In the genomic region with DNA sequence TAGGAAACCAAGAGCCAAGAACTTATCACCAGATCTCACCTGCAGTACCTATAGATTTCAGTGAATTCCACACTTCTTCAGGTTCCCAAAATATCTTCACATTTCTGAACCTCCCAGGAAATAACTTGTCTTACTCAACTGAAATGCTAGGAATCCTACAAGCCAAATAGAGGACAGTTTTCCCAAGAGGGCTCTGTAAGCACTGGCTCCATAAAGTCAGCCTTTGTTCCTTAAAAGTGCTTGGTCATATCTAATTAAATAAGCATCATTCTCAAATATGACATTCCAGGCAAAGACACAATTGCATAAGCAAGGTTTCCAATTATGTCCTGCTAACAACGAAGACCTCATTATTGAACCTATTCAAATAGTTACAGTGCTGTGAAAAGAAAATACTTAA, we compare ENCODE assay signal across 1 cellular context.
A peak's percentile ranks its signal among the peaks of the same experiment; 100 is the strongest.
TF ChIP-seq lines count a peak whose summit lies in the region.

No MANE protein-coding gene starts in this region.

TF ChIP-seq in HepG2, 621 proteins besides CTCF, POLR2A, EP300 and RAD21 (continued from another document):
- TF ChIP-seq, protein P1, sequence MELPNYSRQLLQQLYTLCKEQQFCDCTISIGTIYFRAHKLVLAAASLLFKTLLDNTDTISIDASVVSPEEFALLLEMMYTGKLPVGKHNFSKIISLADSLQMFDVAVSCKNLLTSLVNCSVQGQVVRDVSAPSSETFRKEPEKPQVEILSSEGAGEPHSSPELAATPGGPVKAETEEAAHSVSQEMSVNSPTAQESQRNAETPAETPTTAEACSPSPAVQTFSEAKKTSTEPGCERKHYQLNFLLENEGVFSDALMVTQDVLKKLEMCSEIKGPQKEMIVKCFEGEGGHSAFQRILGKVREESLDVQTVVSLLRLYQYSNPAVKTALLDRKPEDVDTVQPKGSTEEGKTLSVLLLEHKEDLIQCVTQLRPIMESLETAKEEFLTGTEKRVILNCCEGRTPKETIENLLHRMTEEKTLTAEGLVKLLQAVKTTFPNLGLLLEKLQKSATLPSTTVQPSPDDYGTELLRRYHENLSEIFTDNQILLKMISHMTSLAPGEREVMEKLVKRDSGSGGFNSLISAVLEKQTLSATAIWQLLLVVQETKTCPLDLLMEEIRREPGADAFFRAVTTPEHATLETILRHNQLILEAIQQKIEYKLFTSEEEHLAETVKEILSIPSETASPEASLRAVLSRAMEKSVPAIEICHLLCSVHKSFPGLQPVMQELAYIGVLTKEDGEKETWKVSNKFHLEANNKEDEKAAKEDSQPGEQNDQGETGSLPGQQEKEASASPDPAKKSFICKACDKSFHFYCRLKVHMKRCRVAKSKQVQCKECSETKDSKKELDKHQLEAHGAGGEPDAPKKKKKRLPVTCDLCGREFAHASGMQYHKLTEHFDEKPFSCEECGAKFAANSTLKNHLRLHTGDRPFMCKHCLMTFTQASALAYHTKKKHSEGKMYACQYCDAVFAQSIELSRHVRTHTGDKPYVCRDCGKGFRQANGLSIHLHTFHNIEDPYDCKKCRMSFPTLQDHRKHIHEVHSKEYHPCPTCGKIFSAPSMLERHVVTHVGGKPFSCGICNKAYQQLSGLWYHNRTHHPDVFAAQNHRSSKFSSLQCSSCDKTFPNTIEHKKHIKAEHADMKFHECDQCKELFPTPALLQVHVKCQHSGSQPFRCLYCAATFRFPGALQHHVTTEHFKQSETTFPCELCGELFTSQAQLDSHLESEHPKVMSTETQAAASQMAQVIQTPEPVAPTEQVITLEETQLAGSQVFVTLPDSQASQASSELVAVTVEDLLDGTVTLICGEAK (IDR thresholded peaks at IDR 0.05) = no peak
- TF ChIP-seq, protein P1 (CRISPR knock-in tag; IDR thresholded peaks at IDR 0.05) = no peak
- TF ChIP-seq ZNF713 (CRISPR knock-in tag; IDR thresholded peaks at IDR 0.05) (no peak), SOX13 (IDR thresholded peaks at IDR 0.05) (no peak), SOX13 (CRISPR knock-in tag; conservative IDR thresholded peaks at IDR 0.05 in 1 of 2, IDR thresholded peaks at IDR 0.05 in 1 of 2) (peak in 1 of 2 experiments; percentile 67; a peak in 1 of 4 replicates), ZNF501 (CRISPR knock-in tag; IDR thresholded peaks at IDR 0.05) (no peak), SALL2 (CRISPR knock-in tag; IDR thresholded peaks at IDR 0.05) (no peak), SRF (IDR thresholded peaks at IDR 0.05; ENCODE audit: low read depth, low read length) (no peak), ZNF891 (CRISPR knock-in tag; IDR thresholded peaks at IDR 0.05) (no peak), ATF1 (CRISPR knock-in tag; IDR thresholded peaks at IDR 0.05) (no peak), KLF11 (CRISPR knock-in tag; IDR thresholded peaks at IDR 0.05) (no peak), KAT2B (IDR thresholded peaks at IDR 0.05; ENCODE audit: borderline replicate concordance, low read depth, low read length) (no peak), SAP130 (CRISPR knock-in tag; IDR thresholded peaks at IDR 0.05; ENCODE audit: low read depth) (no peak), ZEB1 (IDR thresholded peaks at IDR 0.05; ENCODE audit: insufficient replicate concordance, low read depth) (peak; percentile 41), ZNF468 (CRISPR knock-in tag; IDR thresholded peaks at IDR 0.05) (no peak), JDP2 (CRISPR knock-in tag; IDR thresholded peaks at IDR 0.05; ENCODE audit: borderline replicate concordance) (no peak), HDAC1 (CRISPR knock-in tag; IDR thresholded peaks at IDR 0.05) (no peak)
- TF ChIP-seq, protein P2, sequence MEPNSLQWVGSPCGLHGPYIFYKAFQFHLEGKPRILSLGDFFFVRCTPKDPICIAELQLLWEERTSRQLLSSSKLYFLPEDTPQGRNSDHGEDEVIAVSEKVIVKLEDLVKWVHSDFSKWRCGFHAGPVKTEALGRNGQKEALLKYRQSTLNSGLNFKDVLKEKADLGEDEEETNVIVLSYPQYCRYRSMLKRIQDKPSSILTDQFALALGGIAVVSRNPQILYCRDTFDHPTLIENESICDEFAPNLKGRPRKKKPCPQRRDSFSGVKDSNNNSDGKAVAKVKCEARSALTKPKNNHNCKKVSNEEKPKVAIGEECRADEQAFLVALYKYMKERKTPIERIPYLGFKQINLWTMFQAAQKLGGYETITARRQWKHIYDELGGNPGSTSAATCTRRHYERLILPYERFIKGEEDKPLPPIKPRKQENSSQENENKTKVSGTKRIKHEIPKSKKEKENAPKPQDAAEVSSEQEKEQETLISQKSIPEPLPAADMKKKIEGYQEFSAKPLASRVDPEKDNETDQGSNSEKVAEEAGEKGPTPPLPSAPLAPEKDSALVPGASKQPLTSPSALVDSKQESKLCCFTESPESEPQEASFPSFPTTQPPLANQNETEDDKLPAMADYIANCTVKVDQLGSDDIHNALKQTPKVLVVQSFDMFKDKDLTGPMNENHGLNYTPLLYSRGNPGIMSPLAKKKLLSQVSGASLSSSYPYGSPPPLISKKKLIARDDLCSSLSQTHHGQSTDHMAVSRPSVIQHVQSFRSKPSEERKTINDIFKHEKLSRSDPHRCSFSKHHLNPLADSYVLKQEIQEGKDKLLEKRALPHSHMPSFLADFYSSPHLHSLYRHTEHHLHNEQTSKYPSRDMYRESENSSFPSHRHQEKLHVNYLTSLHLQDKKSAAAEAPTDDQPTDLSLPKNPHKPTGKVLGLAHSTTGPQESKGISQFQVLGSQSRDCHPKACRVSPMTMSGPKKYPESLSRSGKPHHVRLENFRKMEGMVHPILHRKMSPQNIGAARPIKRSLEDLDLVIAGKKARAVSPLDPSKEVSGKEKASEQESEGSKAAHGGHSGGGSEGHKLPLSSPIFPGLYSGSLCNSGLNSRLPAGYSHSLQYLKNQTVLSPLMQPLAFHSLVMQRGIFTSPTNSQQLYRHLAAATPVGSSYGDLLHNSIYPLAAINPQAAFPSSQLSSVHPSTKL (CRISPR knock-in tag; IDR thresholded peaks at IDR 0.05) = peak; percentile 27; the same call in 1 of the 2 replicates
